ENCODE assay signal across 22 cellular contexts in the genomic region with DNA sequence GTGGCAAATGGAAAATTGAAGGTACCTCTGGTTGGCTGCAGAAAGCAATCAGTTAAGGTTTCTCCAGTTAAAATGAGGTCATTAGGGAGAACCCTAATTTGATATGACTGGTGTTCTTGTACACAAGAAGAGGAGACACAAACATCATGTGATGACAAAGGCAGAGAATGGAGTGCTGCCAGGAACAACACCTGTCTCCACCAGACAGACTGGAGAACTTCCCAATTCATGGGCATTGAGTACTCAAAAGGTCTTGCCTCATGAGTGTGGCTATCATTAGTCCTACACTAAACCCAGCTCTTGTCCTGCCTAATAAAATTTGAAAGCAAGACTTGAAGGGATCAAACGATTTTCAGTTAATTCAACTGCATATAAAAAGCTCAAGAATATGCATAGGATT.
"Had no signal": no experiment of that assay in that cellular context is flagged by ENCODE, and none has a peak within 500 bp of the region (broad histone marks: within the 10 kb centered on the region; RNA-seq: fewer than 3 reads in every experiment).

No MANE protein-coding gene starts in this region.

- H3K36me3 Mint-ChIP-seq: activated naive CD4-positive, alpha-beta T cell treated with anti-CD3 and anti-CD28 coated beads, Interleukin-2, amount 10 ng/mL, durations not matched to agents 7 days and 5 days; brain; naive thymus-derived CD4-positive, alpha-beta T cell; neural progenitor cell; type B pancreatic cell had no signal

- H3K36me3 ChIP-seq: colonic mucosa, heart right ventricle, neural progenitor cell, pancreas, right lobe of liver had no signal

- H3K4me3 ChIP-seq: colonic mucosa, heart right ventricle, neural progenitor cell, pancreas, right lobe of liver, smooth muscle cell, testis had no signal

- H3K4me1 ChIP-seq: colonic mucosa, heart right ventricle, neural progenitor cell, pancreas, right lobe of liver, testis had no signal

- DNase-seq: activated CD4-positive, alpha-beta T cell treated with anti-CD3 and anti-CD28 coated beads, Interleukin-2, amount 50 U/mL, for 1 hour; activated CD8-positive, alpha-beta memory T cell treated with anti-CD3 and anti-CD28 coated beads, Interleukin-2, amount 50 U/mL, for 4 hours; activated naive CD4-positive, alpha-beta T cell treated with anti-CD3 and anti-CD28 coated beads, Interleukin-2, amount 10 ng/mL, durations not matched to agents 7 days and 5 days; activated naive CD8-positive, alpha-beta T cell treated with anti-CD3 and anti-CD28 coated beads, Interleukin-2, amount 50 U/mL, for 24 hours; activated T-cell treated with anti-CD3 and anti-CD28 coated beads, Interleukin-2, amount 50 U/mL, for 4 hours; anterior cingulate cortex; colonic mucosa; heart right ventricle; left cardiac atrium; mesendoderm; naive thymus-derived CD4-positive, alpha-beta T cell; pancreas; right lobe of liver; stimulated activated CD4-positive, alpha-beta T cell treated with anti-CD3 and anti-CD28 coated beads, Interleukin-4, amount 100 ng/mL, for 1 hour; testis had no signal

- H3K4me1 Mint-ChIP-seq: activated naive CD4-positive, alpha-beta T cell treated with anti-CD3 and anti-CD28 coated beads, Interleukin-2, amount 10 ng/mL, durations not matched to agents 7 days and 5 days; brain had no signal

- H3K27me3 Mint-ChIP-seq: activated naive CD8-positive, alpha-beta T cell treated with anti-CD3 and anti-CD28 coated beads, Interleukin-2, amount 50 U/mL, for 24 hours; naive thymus-derived CD4-positive, alpha-beta T cell had no signal

- H3K4me3 Mint-ChIP-seq: activated naive CD4-positive, alpha-beta T cell treated with anti-CD3 and anti-CD28 coated beads, Interleukin-2, amount 10 ng/mL, durations not matched to agents 7 days and 5 days; activated naive CD8-positive, alpha-beta T cell treated with anti-CD3 and anti-CD28 coated beads, Interleukin-2, amount 50 U/mL, for 24 hours; activated T-cell treated with anti-CD3 and anti-CD28 coated beads, Interleukin-2, amount 50 U/mL, for 4 hours; brain; naive thymus-derived CD4-positive, alpha-beta T cell; neural progenitor cell; T-helper 1 cell treated with Interleukin-12 subunit alpha and Interleukin-12 subunit beta and Interleukin-4 antibody, amounts not matched to agents 30 μg/mL and 1 μg/mL, for 36 hours; type B pancreatic cell had no signal

- H3K9me3 ChIP-seq: colonic mucosa, heart right ventricle, pancreas, right lobe of liver, testis had no signal

- H3K27ac ChIP-seq: colonic mucosa, heart right ventricle, neural progenitor cell, pancreas, right lobe of liver, testis had no signal

- FAIRE-seq: endometrium, frontal cortex, pancreas had no signal

- H3K27ac Mint-ChIP-seq: activated naive CD4-positive, alpha-beta T cell treated with anti-CD3 and anti-CD28 coated beads, Interleukin-2, amount 10 ng/mL, durations not matched to agents 7 days and 5 days; activated naive CD8-positive, alpha-beta T cell treated with anti-CD3 and anti-CD28 coated beads, Interleukin-2, amount 50 U/mL, for 24 hours; brain; naive thymus-derived CD4-positive, alpha-beta T cell; neural progenitor cell; T-helper 1 cell treated with Interleukin-12 subunit alpha and Interleukin-12 subunit beta and Interleukin-4 antibody, amounts not matched to agents 30 μg/mL and 1 μg/mL, for 36 hours; type B pancreatic cell had no signal

- H3K27me3 ChIP-seq: colonic mucosa, neural progenitor cell, pancreas, right lobe of liver, testis had no signal

- H3K9me3 Mint-ChIP-seq: activated naive CD4-positive, alpha-beta T cell treated with anti-CD3 and anti-CD28 coated beads, Interleukin-2, amount 10 ng/mL, durations not matched to agents 7 days and 5 days; activated naive CD8-positive, alpha-beta T cell treated with anti-CD3 and anti-CD28 coated beads, Interleukin-2, amount 50 U/mL, for 24 hours; activated T-cell treated with anti-CD3 and anti-CD28 coated beads, Interleukin-2, amount 50 U/mL, for 4 hours; naive thymus-derived CD4-positive, alpha-beta T cell; neural progenitor cell; T-helper 1 cell treated with Interleukin-12 subunit alpha and Interleukin-12 subunit beta and Interleukin-4 antibody, amounts not matched to agents 30 μg/mL and 1 μg/mL, for 36 hours; type B pancreatic cell had no signal
